ENCODE assay signal across 18 cellular contexts in genomic region chr16:48818257-48818656, GRCh38.
DNase-seq lines count a peak whose midpoint lies in the region; ATAC-seq and TF ChIP-seq lines count a peak whose summit lies in the region.
"Had no signal": no experiment of that assay in that cellular context is flagged by ENCODE, and none has a peak within 500 bp of the region (broad histone marks: within the 10 kb centered on the region; RNA-seq: fewer than 3 reads in every experiment).

No MANE protein-coding gene starts in this region.

- no peaks in the 10 kb centered on the region for H3K27me3 ChIP-seq in WERI-Rb-1 (ENCODE audit: insufficient read depth, low read depth, severe bottlenecking)
- peaks cover 0 to 11% (median 0%) of the 10 kb centered on the region in 4 donors for H3K27me3 ChIP-seq in esophagus muscularis mucosa
- H3K27me3 ChIP-seq in heart right ventricle, result peaks cover 0 to 22% (median 3%) of the 10 kb centered on the region in 7 donors

- H3K27ac ChIP-seq in WERI-Rb-1 (no peak overlapping the region), esophagus muscularis mucosa (replicated peaks in 1 of 4) (no peak overlapping the region), heart right ventricle (no peak overlapping the region)
- H3K27ac ChIP-seq: BLaER1 had no signal

- H3K4me3 ChIP-seq in WERI-Rb-1 (ENCODE audit: low read depth, low read length), result no peak overlapping the region
- H3K4me3 ChIP-seq in esophagus muscularis mucosa, result no peak overlapping the region
- H3K4me3 ChIP-seq in heart right ventricle, result no peak overlapping the region
- H3K4me3 ChIP-seq: BLaER1 had no signal

- in situ Hi-C loops in G401 (cut with HindIII; ENCODE audit: low sequenced_read_pairs), result no loop called here

- ATAC-seq in heart right ventricle, result no peak
- no peak for ATAC-seq in HG03457 (IDR thresholded peaks at IDR 0.05; ENCODE audit: unreplicated experiment)
- ATAC-seq: HCT116 had no signal

- DNase-seq in G401 (ENCODE audit: low spot score), result peak; percentile 37
- DNase-seq in WERI-Rb-1, result peak; percentile 24
- peak; percentile 90 for DNase-seq in esophagus muscularis mucosa (ENCODE audit: extremely low spot score)
- no peak for DNase-seq in HuH-7 (ENCODE audit: low spot score)
- DNase-seq in heart right ventricle, result no peak
- DNase-seq: ACHN; AML-193; CD4-positive, alpha-beta memory T cell; DMS53; DND-41; GF-D8; GOT3; H7; HFFc6; KBM-7 had no signal

- intact Hi-C loops in esophagus muscularis mucosa (cut with DNase I) (no loop called here), heart right ventricle (cut with DNase I) (no loop called here)

- no peak for TF ChIP-seq POLR2A in esophagus muscularis mucosa (IDR thresholded peaks at IDR 0.05; ENCODE audit: low read depth)

- no peaks in the 10 kb centered on the region for H3K4me1 ChIP-seq in esophagus muscularis mucosa
- H3K4me1 ChIP-seq in heart right ventricle, result no peaks in the 10 kb centered on the region

- H3K36me3 ChIP-seq in WERI-Rb-1 (no peaks in the 10 kb centered on the region), esophagus muscularis mucosa (no peaks in the 10 kb centered on the region), heart right ventricle (no peaks in the 10 kb centered on the region)
- H3K36me3 ChIP-seq: BLaER1 had no signal

- H3K9me3 ChIP-seq in WERI-Rb-1 (ENCODE audit: severe bottlenecking), result no peaks in the 10 kb centered on the region
- peaks cover 0 to 9% (median 0%) of the 10 kb centered on the region in 4 donors for H3K9me3 ChIP-seq in esophagus muscularis mucosa
- H3K9me3 ChIP-seq in heart right ventricle, result peaks cover 0 to 4% (median 0%) of the 10 kb centered on the region in 11 donors
- H3K9me3 ChIP-seq: BLaER1 had no signal

- TF ChIP-seq EP300 in esophagus muscularis mucosa (IDR thresholded peaks at IDR 0.05), result no peak

- WGBS in esophagus muscularis mucosa, result 66% methylated on average over 4 of the region's 6 CpGs
- WGBS in heart right ventricle, 2 donors, result 74 to 76% methylated on average over 6 of the region's 6 CpGs

- no peak for TF ChIP-seq CTCF in WERI-Rb-1 (IDR thresholded peaks at IDR 0.05; ENCODE audit: low read depth, low read length)
- TF ChIP-seq CTCF in esophagus muscularis mucosa (IDR thresholded peaks at IDR 0.05), result no peak
- TF ChIP-seq CTCF in heart right ventricle (IDR thresholded peaks at IDR 0.05), result no peak

Comparison
In these comparisons a context has a peak if more than half of its experiments do, and no peak if none do; other contexts are left out.
1. DNase-seq: peak in G401 (single experiment), WERI-Rb-1 (single experiment) and esophagus muscularis mucosa (single experiment); none in HuH-7 (single experiment) and heart right ventricle (0 of 2).